ENCODE assay signal across 9 cellular contexts in the genomic region with DNA sequence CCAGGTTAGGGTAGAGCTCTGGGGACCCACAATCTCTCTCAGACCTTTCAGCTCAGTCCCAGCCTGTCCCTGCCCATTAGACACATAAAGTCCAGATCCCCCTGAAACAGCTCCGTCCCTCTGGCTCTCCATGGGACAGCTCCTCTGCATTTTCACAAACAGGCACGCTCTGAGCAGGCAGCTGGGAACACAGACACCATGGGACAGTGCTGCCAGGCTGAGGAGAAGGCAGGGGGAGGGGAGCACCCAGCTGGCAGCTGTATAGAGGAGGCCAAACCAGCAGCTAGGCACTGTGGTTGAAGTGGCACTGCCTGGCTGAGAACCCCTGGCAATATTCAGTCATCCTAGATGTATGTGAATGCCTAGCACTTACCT.
DNase-seq lines count a peak whose midpoint lies in the region; ATAC-seq lines count a peak whose summit lies in the region.
"Had no signal": no experiment of that assay in that cellular context is flagged by ENCODE, and none has a peak within 500 bp of the region (broad histone marks: within the 10 kb centered on the region; RNA-seq: fewer than 3 reads in every experiment).

No MANE protein-coding gene starts in this region.

- peak overlapping the region; percentile 91 to 93 for H3K4me3 Mint-ChIP-seq in effector memory CD8-positive, alpha-beta T cell

- H3K36me3 Mint-ChIP-seq in effector memory CD8-positive, alpha-beta T cell (ENCODE audit: insufficient read depth), result peaks cover 31% of the 10 kb centered on the region

- H3K4me1 Mint-ChIP-seq in effector memory CD8-positive, alpha-beta T cell (ENCODE audit: low read depth in 2 of 2), result peaks cover 56 to 63% of the 10 kb centered on the region in 2 donors

- peak overlapping the region; percentile 67 to 91 for H3K27ac Mint-ChIP-seq in effector memory CD8-positive, alpha-beta T cell

- H3K27me3 Mint-ChIP-seq in effector memory CD8-positive, alpha-beta T cell, result no peaks in the 10 kb centered on the region

- DNase-seq in COLO668 (lab: John Stamatoyannopoulos, UW; ENCODE audit: unreplicated experiment) (peak; percentile 81), NCI-H2107 (lab: John Stamatoyannopoulos, UW) (peak; percentile 21), nucleus accumbens (lab: John Stamatoyannopoulos, UW) (peak in 53 of 56 donors; percentile 26 to 84 (median 70)), DMS79 (lab: John Stamatoyannopoulos, UW) (no peak)
- DNase-seq in effector memory CD8-positive, alpha-beta T cell, result no peak
- DNase-seq in activated CD4-positive, alpha-beta T cell treated with anti-CD3 and anti-CD28 coated beads, Interleukin-2, amount 50 U/mL, for 4 hours, result no peak
- DNase-seq: activated CD4-positive, alpha-beta T cell treated with anti-CD3 and anti-CD28 coated beads for 48 hours had no signal

- no peaks in the 10 kb centered on the region for H3K9me3 Mint-ChIP-seq in effector memory CD8-positive, alpha-beta T cell

- ATAC-seq in effector memory CD8-positive, alpha-beta T cell (replicated peaks), result no peak
- no peak for ATAC-seq in HG02763 (IDR thresholded peaks at IDR 0.05; ENCODE audit: unreplicated experiment)
- no peak for ATAC-seq in HG03378 (IDR thresholded peaks at IDR 0.05; ENCODE audit: unreplicated experiment)

Comparison
In these comparisons a context has a peak if more than half of its experiments do, and no peak if none do; other contexts are left out.
1. DNase-seq: peak in COLO668 (single experiment), NCI-H2107 (single experiment) and nucleus accumbens (53 of 56); none in effector memory CD8-positive, alpha-beta T cell (0 of 3), DMS79 (single experiment) and activated CD4-positive, alpha-beta T cell treated with anti-CD3 and anti-CD28 coated beads, Interleukin-2, amount 50 U/mL, for 4 hours (0 of 2).